ENCODE assay signal across 13 cellular contexts in the genomic region with DNA sequence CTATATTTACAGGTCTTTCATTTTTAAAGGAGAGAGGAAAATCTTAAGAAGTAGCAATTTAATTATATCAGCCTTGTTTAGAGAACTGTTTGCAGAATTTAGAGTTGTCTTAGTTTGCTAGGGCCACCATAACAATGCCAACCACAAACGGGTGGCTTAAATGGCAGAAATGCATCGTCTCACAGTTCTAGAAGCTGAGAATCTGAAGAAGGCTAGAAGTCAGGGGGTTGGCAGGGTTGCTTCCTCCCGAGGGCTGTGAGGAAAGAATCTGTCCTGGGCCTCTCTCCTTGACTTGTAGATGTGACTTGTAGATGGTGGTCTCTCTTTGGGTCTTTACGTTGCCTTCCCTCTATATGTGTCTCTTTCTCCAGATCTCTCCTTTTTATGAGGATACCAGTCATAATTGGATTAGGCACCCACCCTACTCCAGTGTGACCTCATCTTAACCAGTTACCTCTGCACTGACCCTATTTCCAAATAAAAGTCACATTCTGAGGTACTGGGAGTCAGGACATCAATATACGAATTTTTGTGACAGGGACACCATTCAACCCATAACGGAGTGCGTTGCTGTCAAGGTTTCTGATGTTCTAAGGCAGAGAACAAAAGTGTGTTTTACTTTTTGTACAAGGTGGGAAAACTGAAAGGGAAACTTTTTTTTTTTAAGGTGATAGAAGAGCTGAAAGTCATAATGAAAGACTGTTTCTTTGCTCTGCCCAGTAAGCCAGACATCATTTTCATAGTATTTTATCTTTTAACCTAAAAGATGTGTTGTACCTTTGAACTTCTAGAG.
DNase-seq lines count a peak whose midpoint lies in the region; ATAC-seq and TF ChIP-seq lines count a peak whose summit lies in the region.
"Had no signal": no experiment of that assay in that cellular context is flagged by ENCODE, and none has a peak within 500 bp of the region (broad histone marks: within the 10 kb centered on the region; RNA-seq: fewer than 3 reads in every experiment).

No MANE protein-coding gene starts in this region.

- H3K4me3 Mint-ChIP-seq in activated CD8-positive, alpha-beta memory T cell treated with anti-CD3 and anti-CD28 coated beads, Interleukin-2, amount 10 ng/mL, durations not matched to agents 7 days and 5 days: peak overlapping the region; percentile 67
- peak overlapping the region; percentile 79 for H3K4me3 Mint-ChIP-seq in natural killer cell
- H3K4me3 Mint-ChIP-seq: nephron progenitor cell had no signal

- H3K27me3 Mint-ChIP-seq in activated CD8-positive, alpha-beta memory T cell treated with anti-CD3 and anti-CD28 coated beads, Interleukin-2, amount 10 ng/mL, durations not matched to agents 7 days and 5 days: no peaks in the 10 kb centered on the region
- no peaks in the 10 kb centered on the region for H3K27me3 Mint-ChIP-seq in natural killer cell (ENCODE audit: low read depth in 2 of 2)

- H3K27ac Mint-ChIP-seq in activated CD8-positive, alpha-beta memory T cell treated with anti-CD3 and anti-CD28 coated beads, Interleukin-2, amount 10 ng/mL, durations not matched to agents 7 days and 5 days: peak overlapping the region; percentile 90
- H3K27ac Mint-ChIP-seq in natural killer cell: peak overlapping the region; percentile 93 to 94
- H3K27ac Mint-ChIP-seq: nephron progenitor cell had no signal

- H3K9me3 Mint-ChIP-seq in activated CD8-positive, alpha-beta memory T cell treated with anti-CD3 and anti-CD28 coated beads, Interleukin-2, amount 10 ng/mL, durations not matched to agents 7 days and 5 days (ENCODE audit: low read depth): peaks cover 6% of the 10 kb centered on the region
- peaks cover 0 to 3% of the 10 kb centered on the region in 2 donors for H3K9me3 Mint-ChIP-seq in natural killer cell
- H3K9me3 Mint-ChIP-seq: nephron progenitor cell had no signal

- H3K4me3 ChIP-seq in dorsolateral prefrontal cortex: no peak overlapping the region
- H3K4me3 ChIP-seq: SJCRH30, spleen had no signal

- peaks cover 68% of the 10 kb centered on the region for H3K36me3 Mint-ChIP-seq in activated CD8-positive, alpha-beta memory T cell treated with anti-CD3 and anti-CD28 coated beads, Interleukin-2, amount 10 ng/mL, durations not matched to agents 7 days and 5 days
- peaks cover 26% of the 10 kb centered on the region for H3K36me3 Mint-ChIP-seq in natural killer cell

- TF ChIP-seq CTCF in natural killer cell (IDR thresholded peaks at IDR 0.05) (no peak), dorsolateral prefrontal cortex (IDR thresholded peaks at IDR 0.05 in 54 of 56, conservative IDR thresholded peaks at IDR 0.05 in 2 of 56; ENCODE audit: low read depth in 1 of 56, partially characterized antibody in 56 of 56) (no peak)

- H3K4me1 Mint-ChIP-seq in activated CD8-positive, alpha-beta memory T cell treated with anti-CD3 and anti-CD28 coated beads, Interleukin-2, amount 10 ng/mL, durations not matched to agents 7 days and 5 days: peaks cover 60% of the 10 kb centered on the region
- H3K4me1 Mint-ChIP-seq in natural killer cell: peaks cover 65 to 73% of the 10 kb centered on the region in 2 donors

- CTCF ChIA-PET in activated CD8-positive, alpha-beta memory T cell treated with anti-CD3 and anti-CD28 coated beads, Interleukin-2, amount 10 ng/mL, durations not matched to agents 7 days and 5 days (lab: Charles Lee): interaction anchor here (1.0 to 1.6 kb wide), 3 partner anchors 11 to 144 kb away, joined by 3 to 6 read pairs (median 3); no protein-coding TSS in a partner anchor

- no peaks in the 10 kb centered on the region for H3K27me3 ChIP-seq in dorsolateral prefrontal cortex
- H3K27me3 ChIP-seq: SJCRH30, spleen had no signal

- DNase-seq in activated CD8-positive, alpha-beta memory T cell treated with anti-CD3 and anti-CD28 coated beads, Interleukin-2, amount 10 ng/mL, durations not matched to agents 7 days and 5 days: peak; percentile 50
- no peak for DNase-seq in activated CD8-positive, alpha-beta memory T cell treated with anti-CD3 and anti-CD28 coated beads, Interleukin-2, amount 50 U/mL, for 48 hours
- DNase-seq in natural killer cell (no peak), AML-193 (lab: John Stamatoyannopoulos, UW) (no peak), dedifferentiated amniotic fluid mesenchymal stem cell (ENCODE audit: extremely low spot score) (no peak), dorsolateral prefrontal cortex (no peak)
- DNase-seq: activated CD4-positive, alpha-beta T cell treated with anti-CD3 and anti-CD28 coated beads, Interleukin-2, amount 50 U/mL, for 48 hours; DND-41; nephron progenitor cell; SJCRH30; spleen had no signal

- ATAC-seq in activated CD8-positive, alpha-beta memory T cell treated with anti-CD3 and anti-CD28 coated beads, Interleukin-2, amount 10 ng/mL, durations not matched to agents 7 days and 5 days: peak; percentile 69
- ATAC-seq in GM21786 (IDR thresholded peaks at IDR 0.05; ENCODE audit: unreplicated experiment) (peak; percentile 76), HG03521 (IDR thresholded peaks at IDR 0.05; ENCODE audit: unreplicated experiment) (peak; percentile 69), natural killer cell (peak; percentile 68 to 77 (median 74))

- no peak overlapping the region for H3K27ac ChIP-seq in dorsolateral prefrontal cortex
- H3K27ac ChIP-seq: SJCRH30 had no signal

- intact Hi-C loops in natural killer cell (cut with micrococcal nuclease) (loop anchor here (10.0 kb wide), 1 partner anchor 64 kb away; no protein-coding TSS in a partner anchor), dorsolateral prefrontal cortex (cut with DNase I) (no loop called here)
